8 cellular contexts compared by ENCODE assay signal in genomic region chr17:46603125-46603524, GRCh38. TPM values are rescaled to one million over a fixed set of nuclear protein-coding genes. Genes with fewer than 3 reads are reported as not detected.
A peak's percentile ranks its signal among the peaks of the same experiment; 100 is the strongest.
DNase-seq lines count a peak whose midpoint lies in the region; ATAC-seq, FAIRE-seq and TF ChIP-seq lines count a peak whose summit lies in the region.
"Not testable (repeated sequence)": the region's sequence is repeated elsewhere in the genome, so short reads cannot be mapped to it uniquely, and the experiment has no call there.

No MANE protein-coding gene starts in this region.

- peak; percentile 35 for FAIRE-seq in GM12891 (lab: Jason Lieb, UNC)

- TF ChIP-seq POLR2A in GM12891 (IDR thresholded peaks at IDR 0.05; ENCODE audit: low read depth, low read length) = not testable (repeated sequence)

- not testable (repeated sequence) for DNase-seq in GM12891 (ENCODE audit: insufficient read length, low spot score); activated CD8-positive, alpha-beta memory T cell treated with anti-CD3 and anti-CD28 coated beads, Interleukin-2, amount 10 ng/mL, durations not matched to agents 7 days and 5 days
- peak; percentile 3 for DNase-seq in stimulated activated CD4-positive, alpha-beta T cell treated with anti-CD3 and anti-CD28 coated beads, Interleukin-4, amount 100 ng/mL, for 24 hours

- not testable (repeated sequence) for H3K9me3 Mint-ChIP-seq in activated CD8-positive, alpha-beta memory T cell treated with anti-CD3 and anti-CD28 coated beads, Interleukin-2, amount 10 ng/mL, durations not matched to agents 7 days and 5 days (ENCODE audit: low read depth)

- not testable (repeated sequence) for H3K27me3 Mint-ChIP-seq in activated CD8-positive, alpha-beta memory T cell treated with anti-CD3 and anti-CD28 coated beads, Interleukin-2, amount 10 ng/mL, durations not matched to agents 7 days and 5 days

- H3K4me3 Mint-ChIP-seq in activated CD8-positive, alpha-beta memory T cell treated with anti-CD3 and anti-CD28 coated beads, Interleukin-2, amount 10 ng/mL, durations not matched to agents 7 days and 5 days = not testable (repeated sequence)

- CTCF ChIA-PET in activated CD8-positive, alpha-beta memory T cell treated with anti-CD3 and anti-CD28 coated beads, Interleukin-2, amount 10 ng/mL, durations not matched to agents 7 days and 5 days (lab: Charles Lee) = not testable (repeated sequence)

- H3K27ac Mint-ChIP-seq in activated CD8-positive, alpha-beta memory T cell treated with anti-CD3 and anti-CD28 coated beads, Interleukin-2, amount 10 ng/mL, durations not matched to agents 7 days and 5 days = not testable (repeated sequence)

- ATAC-seq in GM18870 (IDR thresholded peaks at IDR 0.05; ENCODE audit: unreplicated experiment) (peak; percentile 78), GM19455 (IDR thresholded peaks at IDR 0.05; ENCODE audit: unreplicated experiment) (peak; percentile 68), HG02610 (IDR thresholded peaks at IDR 0.05; ENCODE audit: unreplicated experiment) (peak; percentile 93), HG03039 (IDR thresholded peaks at IDR 0.05; ENCODE audit: unreplicated experiment) (peak; percentile 67), HG03432 (IDR thresholded peaks at IDR 0.05; ENCODE audit: unreplicated experiment) (peak; percentile 79)
- ATAC-seq in activated CD8-positive, alpha-beta memory T cell treated with anti-CD3 and anti-CD28 coated beads, Interleukin-2, amount 10 ng/mL, durations not matched to agents 7 days and 5 days = peak; percentile 66

- not testable (repeated sequence) for H3K4me1 Mint-ChIP-seq in activated CD8-positive, alpha-beta memory T cell treated with anti-CD3 and anti-CD28 coated beads, Interleukin-2, amount 10 ng/mL, durations not matched to agents 7 days and 5 days

- H3K36me3 Mint-ChIP-seq in activated CD8-positive, alpha-beta memory T cell treated with anti-CD3 and anti-CD28 coated beads, Interleukin-2, amount 10 ng/mL, durations not matched to agents 7 days and 5 days = not testable (repeated sequence)

TF ChIP-seq in GM12891, 5 proteins besides CTCF, POLR2A, EP300 and RAD21:
- TF ChIP-seq SPI1 (IDR thresholded peaks at IDR 0.05; ENCODE audit: low read depth, low read length) = peak; percentile 37; the same call in 1 of the 2 replicates

RNA-seq across cellular contexts. Expression of gene NSF, which starts 12.7 kb away (rescaled TPM):
- 14.6 TPM for polyA plus RNA-seq in GM12891 (2012; ENCODE audit: low read depth, missing spikeins)
- total RNA-seq in activated CD8-positive, alpha-beta memory T cell treated with anti-CD3 and anti-CD28 coated beads, Interleukin-2, amount 10 ng/mL, durations not matched to agents 7 days and 5 days = 10 to 100 TPM; 44.2 to 50.0 TPM

RNA-seq across cellular contexts. Expression of gene ARL17A, which starts 23.6 kb away (rescaled TPM):
- polyA plus RNA-seq in GM12891 (2012; ENCODE audit: low read depth, missing spikeins) = 7.7 TPM
- total RNA-seq in activated CD8-positive, alpha-beta memory T cell treated with anti-CD3 and anti-CD28 coated beads, Interleukin-2, amount 10 ng/mL, durations not matched to agents 7 days and 5 days = 10 to 100 TPM; 16.8 to 19.9 TPM
